ENCODE assay signal across 10 cellular contexts in genomic region chr5:126851441-126852103, GRCh38.
DNase-seq lines count a peak whose midpoint lies in the region; ATAC-seq and TF ChIP-seq lines count a peak whose summit lies in the region.
"Had no signal": no experiment of that assay in that cellular context is flagged by ENCODE, and none has a peak within 500 bp of the region (broad histone marks: within the 10 kb centered on the region; RNA-seq: fewer than 3 reads in every experiment).

No MANE protein-coding gene starts in this region.

- POLR2A ChIA-PET in activated CD4-positive, alpha-beta T cell treated with anti-CD3 and anti-CD28 coated beads for 36 hours (lab: Charles Lee), result no interaction called here

- H3K4me3 Mint-ChIP-seq in activated CD4-positive, alpha-beta T cell treated with anti-CD3 and anti-CD28 coated beads for 36 hours, result no peak overlapping the region

- H3K27me3 ChIP-seq in lower lobe of right lung (ENCODE audit: low read depth) (no peaks in the 10 kb centered on the region), stomach smooth muscle (ENCODE audit: control insufficient read depth in 1 of 2, insufficient read depth in 2 of 2, low read length in 2 of 2) (no peaks in the 10 kb centered on the region)

- H3K27me3 Mint-ChIP-seq in activated CD4-positive, alpha-beta T cell treated with anti-CD3 and anti-CD28 coated beads for 36 hours, result no peaks in the 10 kb centered on the region

- CTCF ChIA-PET in activated CD4-positive, alpha-beta T cell treated with anti-CD3 and anti-CD28 coated beads for 36 hours (lab: Charles Lee), result interaction anchor here (0.6 kb wide), 1 partner anchor 176 kb away, joined by 3 read pairs; no protein-coding TSS in a partner anchor

- H3K27ac ChIP-seq in adipose tissue (ENCODE audit: low read depth, low read length) (peak overlapping the region; percentile 48), lower lobe of right lung (peak overlapping the region; percentile 13), stomach smooth muscle (ENCODE audit: low read length) (peak overlapping the region; percentile 31)
- H3K27ac ChIP-seq: 22Rv1 had no signal

- H3K27ac Mint-ChIP-seq in activated CD4-positive, alpha-beta T cell treated with anti-CD3 and anti-CD28 coated beads for 36 hours, result no peak overlapping the region

- ATAC-seq in activated CD4-positive, alpha-beta T cell treated with anti-CD3 and anti-CD28 coated beads for 36 hours, result no peak
- ATAC-seq in lower lobe of right lung, result peak in 1 of 2 donors; percentile 17
- no peak for ATAC-seq in GM18502 (IDR thresholded peaks at IDR 0.05; ENCODE audit: poor library complexity, unreplicated experiment)
- ATAC-seq in SK-N-SH treated with all-trans-retinoic acid at 6 μM for 48 hours, result no peak

- H3K4me1 ChIP-seq in lower lobe of right lung, result peaks cover 15% of the 10 kb centered on the region
- peaks cover 8% of the 10 kb centered on the region for H3K4me1 ChIP-seq in stomach smooth muscle (ENCODE audit: control insufficient read depth, insufficient read depth, low read length)

- no peaks in the 10 kb centered on the region for H3K9me3 ChIP-seq in lower lobe of right lung
- H3K9me3 ChIP-seq in stomach smooth muscle (ENCODE audit: control insufficient read depth in 2 of 2, low read length in 2 of 2), result no peaks in the 10 kb centered on the region

- H3K36me3 ChIP-seq in lower lobe of right lung (no peaks in the 10 kb centered on the region), stomach smooth muscle (ENCODE audit: control insufficient read depth in 2 of 2, insufficient read depth in 2 of 2, low read length in 2 of 2) (no peaks in the 10 kb centered on the region)

- H3K4me1 Mint-ChIP-seq in activated CD4-positive, alpha-beta T cell treated with anti-CD3 and anti-CD28 coated beads for 36 hours, result peaks cover 44% of the 10 kb centered on the region

- peaks cover 22% of the 10 kb centered on the region for H3K36me3 Mint-ChIP-seq in activated CD4-positive, alpha-beta T cell treated with anti-CD3 and anti-CD28 coated beads for 36 hours (ENCODE audit: low read depth)

- no peak overlapping the region for H3K4me3 ChIP-seq in lower lobe of right lung
- H3K4me3 ChIP-seq in stomach smooth muscle (ENCODE audit: low read length in 2 of 2), result peak overlapping the region in 1 of 2 donors; percentile 44

- 35 to 54% (median 53%) methylated on average over 15 of the region's 15 CpGs for WGBS in adipose tissue, 3 donors

- intact Hi-C loops in activated CD4-positive, alpha-beta T cell treated with anti-CD3 and anti-CD28 coated beads for 36 hours (cut with DNase I, micrococcal nuclease), result loop anchor here in 1 of 2 experiments (2.0 to 10.0 kb wide), 2 partner anchors 179 to 463 kb away; partner anchors contain the start of gene MARCHF3
- intact Hi-C loops in lower lobe of right lung (cut with DNase I), result no loop called here

- peak; percentile 50 for DNase-seq in activated CD4-positive, alpha-beta T cell treated with anti-CD3 and anti-CD28 coated beads for 36 hours
- DNase-seq in activated CD4-positive, alpha-beta T cell treated with anti-CD3 and anti-CD28 coated beads, Interleukin-2, amount 50 U/mL, for 48 hours, result no peak
- no peak for DNase-seq in lower lobe of right lung
- DNase-seq in MV-4-11 (lab: John Stamatoyannopoulos, UW), result no peak
- DNase-seq: NCI-H526 treated with DMSO at 0.1 percent for 48 hours had no signal

- no peak overlapping the region for H3K9ac ChIP-seq in stomach smooth muscle (ENCODE audit: low read length in 2 of 2)

- TF ChIP-seq CTCF in lower lobe of right lung (IDR thresholded peaks at IDR 0.05), result no peak

- H3K9me3 Mint-ChIP-seq in activated CD4-positive, alpha-beta T cell treated with anti-CD3 and anti-CD28 coated beads for 36 hours (ENCODE audit: low read depth), result no peaks in the 10 kb centered on the region

TF ChIP-seq in SK-N-SH treated with all-trans-retinoic acid at 6 μM for 48 hours, 23 proteins besides CTCF, POLR2A, EP300 and RAD21:
- no peak for TF ChIP-seq TCF4 (CRISPR knock-in tag; IDR thresholded peaks at IDR 0.05; ENCODE audit: borderline replicate concordance)
- no peak for TF ChIP-seq ISL1 (CRISPR knock-in tag; IDR thresholded peaks at IDR 0.05)
- no peak for TF ChIP-seq TSHZ2 (CRISPR knock-in tag; IDR thresholded peaks at IDR 0.05)
- TF ChIP-seq ZNF8 (CRISPR knock-in tag; IDR thresholded peaks at IDR 0.05), result no peak
- TF ChIP-seq ZFP30 (CRISPR knock-in tag; IDR thresholded peaks at IDR 0.05), result no peak
- TF ChIP-seq RARB (CRISPR knock-in tag; IDR thresholded peaks at IDR 0.05), result no peak
- no peak for TF ChIP-seq TOX (CRISPR knock-in tag; IDR thresholded peaks at IDR 0.05; ENCODE audit: borderline replicate concordance)
- TF ChIP-seq CSRNP3 (CRISPR knock-in tag; IDR thresholded peaks at IDR 0.05), result no peak
- no peak for TF ChIP-seq OSR1 (CRISPR knock-in tag; IDR thresholded peaks at IDR 0.05)
- no peak for TF ChIP-seq ZNF565 (CRISPR knock-in tag; conservative IDR thresholded peaks at IDR 0.05; ENCODE audit: low read depth)
- no peak for TF ChIP-seq ARNTL (CRISPR knock-in tag; IDR thresholded peaks at IDR 0.05; ENCODE audit: borderline replicate concordance, low read depth)
- no peak for TF ChIP-seq ZNF70 (CRISPR knock-in tag; IDR thresholded peaks at IDR 0.05)
